ENCODE assay signal across 17 cellular contexts in genomic region chr15:45796433-45796832, GRCh38.
"Had no signal": no experiment of that assay in that cellular context is flagged by ENCODE, and none has a peak within 500 bp of the region (broad histone marks: within the 10 kb centered on the region; RNA-seq: fewer than 3 reads in every experiment).

No MANE protein-coding gene starts in this region.

- H3K27ac ChIP-seq: ascending aorta, breast epithelium, foreskin keratinocyte, lower lobe of right lung, neural progenitor cell, ovary had no signal

- H3K27ac Mint-ChIP-seq: activated naive CD4-positive, alpha-beta T cell treated with anti-CD3 and anti-CD28 coated beads for 36 hours; activated T-helper 17 cell treated with anti-CD3 and anti-CD28 coated beads, Interleukin-2, amount 50 U/mL, for 72 hours; dendritic cell treated with granulocyte-macrophage colony-stimulating factor and Interleukin-4, amounts not matched to agents 40 ng/mL and 50 ng/mL, for 4 days; immature natural killer cell had no signal

- ATAC-seq: activated T-helper 17 cell treated with anti-CD3 and anti-CD28 coated beads, Interleukin-2, amount 50 U/mL, for 72 hours; foreskin keratinocyte; lower lobe of right lung had no signal

- H3K36me3 Mint-ChIP-seq: immature natural killer cell, neural progenitor cell had no signal

- H3K4me2 ChIP-seq: neural progenitor cell had no signal

- H3K9ac ChIP-seq: neural progenitor cell had no signal

- H3K36me3 ChIP-seq: ascending aorta, breast epithelium, lower lobe of right lung, neural progenitor cell, ovary had no signal

- H3K9me3 ChIP-seq: ascending aorta, breast epithelium, lower lobe of right lung, ovary had no signal

- H3K9me3 Mint-ChIP-seq: activated naive CD4-positive, alpha-beta T cell treated with anti-CD3 and anti-CD28 coated beads for 36 hours; activated T-helper 17 cell treated with anti-CD3 and anti-CD28 coated beads, Interleukin-2, amount 50 U/mL, for 72 hours; dendritic cell treated with granulocyte-macrophage colony-stimulating factor and Interleukin-4, amounts not matched to agents 40 ng/mL and 50 ng/mL, for 4 days; immature natural killer cell had no signal

- DNase-seq: activated CD4-positive, alpha-beta T cell treated with anti-CD3 and anti-CD28 coated beads, Interleukin-2, amount 50 U/mL, for 4 hours; activated CD4-positive, CD25-positive, alpha-beta regulatory T cell treated with anti-CD3 and anti-CD28 coated beads, Interleukin-2, amount 50 U/mL, for 72 hours; activated naive CD4-positive, alpha-beta T cell treated with anti-CD3 and anti-CD28 coated beads for 36 hours; cerebellar nuclear complex; effector memory CD4-positive, alpha-beta T cell; foreskin keratinocyte; immature natural killer cell; lower lobe of right lung; ovary; stimulated activated CD4-positive, alpha-beta T cell treated with anti-CD3 and anti-CD28 coated beads, Interleukin-12 subunit alpha, Interleukin-12 subunit beta, amount 100 ng/mL, for 4 hours; stimulated activated CD4-positive, alpha-beta T cell treated with anti-CD3 and anti-CD28 coated beads, Interleukin-2, amount 100 ng/mL, for 24 hours; T-helper 9 cell had no signal

- H3K4me1 ChIP-seq: ascending aorta, breast epithelium, foreskin keratinocyte, lower lobe of right lung had no signal

- H3K4me1 Mint-ChIP-seq: activated T-helper 17 cell treated with anti-CD3 and anti-CD28 coated beads, Interleukin-2, amount 50 U/mL, for 72 hours; immature natural killer cell had no signal

- H3K4me3 ChIP-seq: ascending aorta, breast epithelium, lower lobe of right lung, neural progenitor cell, ovary had no signal

- H2AFZ ChIP-seq: neural progenitor cell had no signal

- H3K4me3 Mint-ChIP-seq: activated naive CD4-positive, alpha-beta T cell treated with anti-CD3 and anti-CD28 coated beads for 36 hours; activated T-helper 17 cell treated with anti-CD3 and anti-CD28 coated beads, Interleukin-2, amount 50 U/mL, for 72 hours; dendritic cell treated with granulocyte-macrophage colony-stimulating factor and Interleukin-4, amounts not matched to agents 40 ng/mL and 50 ng/mL, for 4 days; immature natural killer cell; neural progenitor cell had no signal

- H3K27me3 ChIP-seq: ascending aorta, ovary had no signal
